8 cellular contexts compared by ENCODE assay signal in genomic region chr12:14257303-14257733, GRCh38.
DNase-seq lines count a peak whose midpoint lies in the region; ATAC-seq and TF ChIP-seq lines count a peak whose summit lies in the region.

No MANE protein-coding gene starts in this region.

- H3K9me3 ChIP-seq in CD4-positive, alpha-beta T cell (ENCODE audit: control insufficient read depth, low read length): no peaks in the 10 kb centered on the region
- no peaks in the 10 kb centered on the region for H3K9me3 ChIP-seq in neutrophil
- no peaks in the 10 kb centered on the region for H3K9me3 ChIP-seq in MG63

- DNase-seq in CD4-positive, alpha-beta T cell: no peak
- DNase-seq in RKO (ENCODE audit: low spot score) (peak; percentile 12), epithelial cell of prostate (ENCODE audit: low read depth, low spot score) (no peak), MG63 (no peak), sciatic nerve (ENCODE audit: low spot score) (no peak)
- no peak for DNase-seq in NK-92 treated with Interleukin-12 subunit alpha and Interleukin-12 subunit beta, amount 100 ng/mL, for 24 hours (lab: John Stamatoyannopoulos, UW)

- peak overlapping the region; percentile 83 for H3K4me3 Mint-ChIP-seq in CD4-positive, alpha-beta T cell

- H3K27ac ChIP-seq in CD4-positive, alpha-beta T cell (ENCODE audit: low read depth, low read length): peak overlapping the region; percentile 68
- H3K27ac ChIP-seq in epithelial cell of prostate: peak overlapping the region; percentile 93
- H3K27ac ChIP-seq in neutrophil: peak overlapping the region; percentile 93

- TF ChIP-seq CTCF in CD4-positive, alpha-beta T cell (IDR thresholded peaks at IDR 0.05): no peak
- TF ChIP-seq CTCF in neutrophil (IDR thresholded peaks at IDR 0.05): no peak

- H3K36me3 Mint-ChIP-seq in CD4-positive, alpha-beta T cell (ENCODE audit: low read depth): no peaks in the 10 kb centered on the region

- H3K4me1 ChIP-seq in neutrophil (ENCODE audit: control insufficient read depth in 1 of 2, insufficient read depth in 1 of 2, low read depth in 1 of 2, low read length in 1 of 2): peaks cover 61 to 63% of the 10 kb centered on the region in 2 experiments

- intact Hi-C loops in CD4-positive, alpha-beta T cell (cut with DNase I, micrococcal nuclease): loop anchor here (1.0 to 5.0 kb wide), 2 partner anchors 137 to 515 kb away; a partner anchor contains a TSS
- intact Hi-C loops in sciatic nerve (cut with DNase I): no loop called here

- H3K36me3 ChIP-seq in neutrophil (no peaks in the 10 kb centered on the region), MG63 (no peaks in the 10 kb centered on the region)

- ATAC-seq in CD4-positive, alpha-beta T cell (ENCODE audit: poor library complexity): no peak
- ATAC-seq in HG03571 (IDR thresholded peaks at IDR 0.05; ENCODE audit: unreplicated experiment) (no peak), sciatic nerve (no peak)

- H3K4me3 ChIP-seq in neutrophil (ENCODE audit: low read depth in 1 of 2, low read length in 1 of 2) (peak overlapping the region; percentile 55), MG63 (no peak overlapping the region)

- H3K27me3 ChIP-seq in CD4-positive, alpha-beta T cell (ENCODE audit: control insufficient read depth, insufficient read depth, low read length): no peaks in the 10 kb centered on the region
- H3K27me3 ChIP-seq in neutrophil: no peaks in the 10 kb centered on the region
- H3K27me3 ChIP-seq in MG63: no peaks in the 10 kb centered on the region

- peaks cover 2% of the 10 kb centered on the region for H3K9me3 Mint-ChIP-seq in CD4-positive, alpha-beta T cell

- CTCF ChIA-PET in CD4-positive, alpha-beta T cell (lab: Charles Lee): interaction anchor here (0.6 to 1.2 kb wide), 2 partner anchors 109 to 196 kb away, joined by 3 to 4 read pairs; partner anchors contain the start of gene ATF7IP

- no peaks in the 10 kb centered on the region for H3K27me3 Mint-ChIP-seq in CD4-positive, alpha-beta T cell

- peak overlapping the region; percentile 98 for H3K27ac Mint-ChIP-seq in CD4-positive, alpha-beta T cell

- peaks cover 55% of the 10 kb centered on the region for H3K4me1 Mint-ChIP-seq in CD4-positive, alpha-beta T cell (ENCODE audit: low read depth)

- POLR2A ChIA-PET in CD4-positive, alpha-beta T cell (lab: Charles Lee): interaction anchor here (0.6 to 3.0 kb wide), 14 partner anchors 16 to 1532 kb away, joined by 3 to 102 read pairs (median 8); partner anchors contain the start of genes ATF7IP and EPS8
